In the genomic region with DNA sequence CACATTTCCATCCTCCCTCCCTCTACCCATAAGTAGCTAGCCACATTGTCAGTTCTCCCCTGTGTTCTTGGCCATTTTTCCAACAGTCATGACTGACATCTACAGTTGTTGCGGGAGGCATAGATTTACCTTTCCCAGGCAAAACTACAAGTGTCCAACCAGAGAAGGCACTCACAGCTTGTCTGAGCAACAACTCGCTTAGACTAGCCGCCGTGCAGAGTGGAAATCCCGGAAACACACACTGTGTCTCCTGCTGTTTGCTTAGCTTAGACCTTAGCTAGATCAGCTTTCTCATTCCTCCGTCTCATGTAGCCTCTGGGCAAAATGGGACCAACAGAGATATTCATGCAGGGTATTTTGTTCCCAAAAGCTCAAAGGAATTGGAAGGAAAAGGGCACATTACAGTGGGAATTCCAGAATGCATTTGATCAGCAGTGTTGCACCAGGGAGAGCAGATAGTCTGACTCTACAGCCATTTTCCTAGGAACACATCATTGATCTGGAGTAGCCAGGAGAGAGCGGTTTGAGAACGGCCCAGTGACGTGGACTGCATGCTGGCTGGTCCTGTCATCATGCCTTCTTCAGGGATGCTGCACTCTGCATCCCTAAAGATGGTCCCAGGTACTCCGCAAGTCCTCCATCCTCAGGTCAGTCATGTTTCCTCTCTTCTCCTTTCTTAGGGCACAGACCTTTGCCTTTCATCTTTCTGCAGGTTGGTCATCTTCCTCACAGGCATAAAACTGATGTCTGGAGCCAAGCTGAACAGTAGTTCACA, we compare ENCODE assay signal across 21 cellular contexts.
DNase-seq lines count a peak whose midpoint lies in the region; ATAC-seq and TF ChIP-seq lines count a peak whose summit lies in the region.
"Had no signal": no experiment of that assay in that cellular context is flagged by ENCODE, and none has a peak within 500 bp of the region (broad histone marks: within the 10 kb centered on the region; RNA-seq: fewer than 3 reads in every experiment).

No MANE protein-coding gene starts in this region.

- no peaks in the 10 kb centered on the region for H3K79me2 ChIP-seq in neural progenitor cell (ENCODE audit: low read depth)

- H3K4me3 ChIP-seq in neural progenitor cell, result no peak overlapping the region
- H3K4me3 ChIP-seq in WERI-Rb-1 (ENCODE audit: low read depth, low read length), result no peak overlapping the region
- H3K4me3 ChIP-seq: GM12878, GM23248, Peyer's patch had no signal

- H3K4me3 Mint-ChIP-seq in stimulated activated naive CD8-positive, alpha-beta T cell treated with anti-CD3 and anti-CD28 coated beads, Interleukin-15, Interleukin-2, amounts not matched to agents 100 ng/mL and 50 ng/mL, for 24 hours, result no peak overlapping the region
- H3K4me3 Mint-ChIP-seq in stimulated activated naive CD8-positive, alpha-beta T cell treated with anti-CD3 and anti-CD28 coated beads, Interleukin-15, amount 100 ng/mL, for 72 hours, result no peak overlapping the region
- H3K4me3 Mint-ChIP-seq in neural progenitor cell, result no peak overlapping the region
- H3K4me3 Mint-ChIP-seq: CD4-positive, CD25-positive, alpha-beta regulatory T cell had no signal

- H2AFZ ChIP-seq in neural progenitor cell (replicated peaks), result peak overlapping the region; percentile 42
- H2AFZ ChIP-seq: GM23248 had no signal

- peaks cover 3% of the 10 kb centered on the region for H3K9me3 Mint-ChIP-seq in stimulated activated naive CD8-positive, alpha-beta T cell treated with anti-CD3 and anti-CD28 coated beads, Interleukin-15, Interleukin-2, amounts not matched to agents 100 ng/mL and 50 ng/mL, for 24 hours
- no peaks in the 10 kb centered on the region for H3K9me3 Mint-ChIP-seq in stimulated activated naive CD8-positive, alpha-beta T cell treated with anti-CD3 and anti-CD28 coated beads, Interleukin-15, amount 100 ng/mL, for 72 hours
- H3K9me3 Mint-ChIP-seq in neural progenitor cell, result peaks cover 5% of the 10 kb centered on the region

- no peaks in the 10 kb centered on the region for H4K20me1 ChIP-seq in neural progenitor cell (ENCODE audit: low read depth)

- H3K27ac ChIP-seq in VCaP, result peak overlapping the region; percentile 67
- no peak overlapping the region for H3K27ac ChIP-seq in neural progenitor cell
- H3K27ac ChIP-seq in WERI-Rb-1, result no peak overlapping the region
- H3K27ac ChIP-seq: GM23248, Peyer's patch had no signal

- no peaks in the 10 kb centered on the region for H3K36me3 Mint-ChIP-seq in stimulated activated naive CD8-positive, alpha-beta T cell treated with anti-CD3 and anti-CD28 coated beads, Interleukin-15, Interleukin-2, amounts not matched to agents 100 ng/mL and 50 ng/mL, for 24 hours (ENCODE audit: low read depth)
- no peaks in the 10 kb centered on the region for H3K36me3 Mint-ChIP-seq in neural progenitor cell
- H3K36me3 Mint-ChIP-seq: CD4-positive, CD25-positive, alpha-beta regulatory T cell had no signal

- H3K9ac ChIP-seq in neural progenitor cell, result no peak overlapping the region
- H3K9ac ChIP-seq: GM23248 had no signal

- TF ChIP-seq CTCF in VCaP (conservative IDR thresholded peaks at IDR 0.05) (no peak), neural progenitor cell (IDR thresholded peaks at IDR 0.05) (no peak), WERI-Rb-1 (IDR thresholded peaks at IDR 0.05; ENCODE audit: low read depth, low read length) (no peak)

- H3F3A ChIP-seq in neural progenitor cell (ENCODE audit: low read depth), result no peaks in the 10 kb centered on the region

- no peak for ATAC-seq in stimulated activated naive CD8-positive, alpha-beta T cell treated with anti-CD3 and anti-CD28 coated beads, Interleukin-15, amount 100 ng/mL, for 72 hours
- ATAC-seq in SK-N-SH treated with all-trans-retinoic acid at 6 μM for 48 hours, result no peak
- ATAC-seq: GM12878 had no signal

- no peaks in the 10 kb centered on the region for H3K27me3 Mint-ChIP-seq in stimulated activated naive CD8-positive, alpha-beta T cell treated with anti-CD3 and anti-CD28 coated beads, Interleukin-15, Interleukin-2, amounts not matched to agents 100 ng/mL and 50 ng/mL, for 24 hours
- H3K27me3 Mint-ChIP-seq in stimulated activated naive CD8-positive, alpha-beta T cell treated with anti-CD3 and anti-CD28 coated beads, Interleukin-15, amount 100 ng/mL, for 72 hours, result peaks cover 15% of the 10 kb centered on the region
- peaks cover 3% of the 10 kb centered on the region for H3K27me3 Mint-ChIP-seq in neural progenitor cell (ENCODE audit: insufficient read depth, low read depth)

- H3K27me3 ChIP-seq in neural progenitor cell (no peaks in the 10 kb centered on the region), WERI-Rb-1 (ENCODE audit: insufficient read depth, low read depth, severe bottlenecking) (no peaks in the 10 kb centered on the region)
- H3K27me3 ChIP-seq: BE2C, Peyer's patch had no signal

- no peak for DNase-seq in stimulated activated naive CD8-positive, alpha-beta T cell treated with anti-CD3 and anti-CD28 coated beads, Interleukin-15, amount 100 ng/mL, for 72 hours
- DNase-seq in neural progenitor cell (ENCODE audit: low spot score) (no peak), DMS79 (lab: John Stamatoyannopoulos, UW) (no peak), WERI-Rb-1 (no peak), NCI-H2081 treated with DMSO at 0.1 percent for 48 hours (lab: John Stamatoyannopoulos, UW) (no peak)
- DNase-seq: BE2C; CD4-positive, CD25-positive, alpha-beta regulatory T cell; DND-41; GM23248; IMR-90; MV-4-11; NCI-H187; NCI-H226; NCI-H524; NCI-H774; NK-92 treated with Interleukin-12 subunit alpha and Interleukin-12 subunit beta, amount 100 ng/mL, for 24 hours; Peyer's patch had no signal

- H3K36me3 ChIP-seq in neural progenitor cell (no peaks in the 10 kb centered on the region), WERI-Rb-1 (no peaks in the 10 kb centered on the region)
- H3K36me3 ChIP-seq: BE2C, Peyer's patch had no signal

- no peaks in the 10 kb centered on the region for H3K4me1 Mint-ChIP-seq in stimulated activated naive CD8-positive, alpha-beta T cell treated with anti-CD3 and anti-CD28 coated beads, Interleukin-15, Interleukin-2, amounts not matched to agents 100 ng/mL and 50 ng/mL, for 24 hours (ENCODE audit: low read depth)
- no peaks in the 10 kb centered on the region for H3K4me1 Mint-ChIP-seq in stimulated activated naive CD8-positive, alpha-beta T cell treated with anti-CD3 and anti-CD28 coated beads, Interleukin-15, amount 100 ng/mL, for 72 hours
- peaks cover 26% of the 10 kb centered on the region for H3K4me1 Mint-ChIP-seq in neural progenitor cell
- H3K4me1 Mint-ChIP-seq: CD4-positive, CD25-positive, alpha-beta regulatory T cell had no signal

- H3K27ac Mint-ChIP-seq in stimulated activated naive CD8-positive, alpha-beta T cell treated with anti-CD3 and anti-CD28 coated beads, Interleukin-15, Interleukin-2, amounts not matched to agents 100 ng/mL and 50 ng/mL, for 24 hours, result peak overlapping the region; percentile 59
- H3K27ac Mint-ChIP-seq in stimulated activated naive CD8-positive, alpha-beta T cell treated with anti-CD3 and anti-CD28 coated beads, Interleukin-15, amount 100 ng/mL, for 72 hours, result no peak overlapping the region
- H3K27ac Mint-ChIP-seq in neural progenitor cell, result no peak overlapping the region

- H3K4me2 ChIP-seq in neural progenitor cell, result no peak overlapping the region

- H3K4me1 ChIP-seq in neural progenitor cell, result peaks cover 14% of the 10 kb centered on the region
- H3K4me1 ChIP-seq: BE2C, Peyer's patch had no signal

- H3K9me3 ChIP-seq in neural progenitor cell (ENCODE audit: low read depth) (no peaks in the 10 kb centered on the region), WERI-Rb-1 (ENCODE audit: severe bottlenecking) (no peaks in the 10 kb centered on the region)
- H3K9me3 ChIP-seq: BE2C, Peyer's patch had no signal

TF ChIP-seq in SK-N-SH treated with all-trans-retinoic acid at 6 μM for 48 hours, 23 proteins besides CTCF, POLR2A, EP300 and RAD21:
- TF ChIP-seq ZC3H10 (CRISPR knock-in tag; IDR thresholded peaks at IDR 0.05), result no peak
- TF ChIP-seq OSR1 (CRISPR knock-in tag; IDR thresholded peaks at IDR 0.05), result no peak
- TF ChIP-seq PPARA (CRISPR knock-in tag; IDR thresholded peaks at IDR 0.05; ENCODE audit: borderline replicate concordance), result no peak
- TF ChIP-seq ZNF565 (CRISPR knock-in tag; conservative IDR thresholded peaks at IDR 0.05; ENCODE audit: low read depth), result no peak
